Comparison of ENCODE assay signal across 14 cellular contexts in the genomic region with DNA sequence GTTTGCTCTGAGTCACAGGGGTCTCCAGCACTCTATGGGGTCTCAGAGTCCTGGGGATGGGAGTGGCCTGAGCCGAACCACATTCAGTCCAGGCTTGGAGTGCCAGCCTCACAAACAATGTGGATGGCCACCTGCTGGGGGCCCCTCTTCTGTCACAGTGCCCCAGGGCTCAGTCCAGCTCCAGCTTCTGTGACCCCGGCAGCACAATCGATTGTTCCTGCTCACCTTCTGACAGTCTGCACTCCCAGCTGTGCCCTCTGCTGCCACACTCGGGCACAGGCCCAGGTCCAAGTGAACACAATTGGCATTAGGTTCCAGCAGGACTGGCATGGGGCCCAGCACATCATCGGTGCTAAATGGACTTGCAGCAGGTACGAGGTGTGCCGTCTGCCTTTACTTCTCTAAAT.
DNase-seq lines count a peak whose midpoint lies in the region; ATAC-seq, FAIRE-seq and TF ChIP-seq lines count a peak whose summit lies in the region.
"Had no signal": no experiment of that assay in that cellular context is flagged by ENCODE, and none has a peak within 500 bp of the region (broad histone marks: within the 10 kb centered on the region; RNA-seq: fewer than 3 reads in every experiment).

No MANE protein-coding gene starts in this region.

- TF ChIP-seq CTCF in 22Rv1 (IDR thresholded peaks at IDR 0.05) (0 out of 2 replicates have a peak, but pooled peaks have one; percentile 10), LNCaP clone FGC (IDR thresholded peaks at IDR 0.05; ENCODE audit: control insufficient read depth, extremely low read depth, insufficient read depth) (peak; percentile 30), right lobe of liver (IDR thresholded peaks at IDR 0.05) (peak; percentile 15 to 37 (median 28)), D721Med (IDR thresholded peaks at IDR 0.05; ENCODE audit: insufficient read depth, missing control alignments) (no peak)

- TF ChIP-seq POLR2A in right lobe of liver (IDR thresholded peaks at IDR 0.05), result no peak

- H3K27ac ChIP-seq in 22Rv1, result no peak overlapping the region
- no peak overlapping the region for H3K27ac ChIP-seq in right lobe of liver
- H3K27ac ChIP-seq: lower lobe of right lung had no signal

- no peaks in the 10 kb centered on the region for H3K9me3 ChIP-seq in right lobe of liver
- H3K9me3 ChIP-seq: lower lobe of right lung had no signal

- DNase-seq in LNCaP clone FGC (ENCODE audit: low read depth), result peak; percentile 58
- DNase-seq in cerebellar cortex (ENCODE audit: low spot score), result peak; percentile 60
- peak; percentile 88 to 95 (median 94) for DNase-seq in right lobe of liver
- no peak for DNase-seq in GF-D8 (lab: John Stamatoyannopoulos, UW)
- DNase-seq in D721Med (ENCODE audit: insufficient read length, low spot score), result no peak
- DNase-seq: activated gamma-delta T cell treated with Interleukin-2 at 50 U/mL for 16 hours; HCEC 1CT; lower lobe of right lung; stimulated activated CD4-positive, alpha-beta T cell treated with anti-CD3 and anti-CD28 coated beads, Interleukin-12 subunit alpha, Interleukin-12 subunit beta, amount 100 ng/mL, for 4 hours; SW 1271 had no signal

- peaks cover 0 to 3% (median 0%) of the 10 kb centered on the region in 4 donors for H3K4me1 ChIP-seq in right lobe of liver

- intact Hi-C loops in right lobe of liver (cut with DNase I), result no loop called here

- no peak overlapping the region for H3K4me3 ChIP-seq in LNCaP clone FGC (ENCODE audit: low read depth, low read length)
- no peak overlapping the region for H3K4me3 ChIP-seq in right lobe of liver
- H3K4me3 ChIP-seq: lower lobe of right lung had no signal

- 20% methylated on average over 1 of the region's 7 CpGs for WGBS in right lobe of liver (ENCODE audit: insufficient coverage, low coverage, low lambda C conversion rate, missing lambda C conversion rate)

- ATAC-seq in right lobe of liver (peak; percentile 92 to 96 (median 94)), HG02981 (IDR thresholded peaks at IDR 0.05; ENCODE audit: unreplicated experiment) (no peak), HG03571 (IDR thresholded peaks at IDR 0.05; ENCODE audit: unreplicated experiment) (no peak)
- ATAC-seq: lower lobe of right lung had no signal

- FAIRE-seq in D721Med (lab: Jason Lieb, UNC), result no peak
- FAIRE-seq: astrocyte had no signal

- no peaks in the 10 kb centered on the region for H3K27me3 ChIP-seq in right lobe of liver

- no peaks in the 10 kb centered on the region for H3K36me3 ChIP-seq in right lobe of liver
- H3K36me3 ChIP-seq: lower lobe of right lung had no signal

Comparison
In these comparisons a context has a peak if more than half of its experiments do, and no peak if none do; other contexts are left out.
1. DNase-seq: peak in LNCaP clone FGC (single experiment), cerebellar cortex (single experiment) and right lobe of liver (3 of 3); none in GF-D8 (single experiment) and D721Med (single experiment).
2. ATAC-seq: peak in right lobe of liver (4 of 4); none in HG02981 (single experiment) and HG03571 (single experiment).